ENCODE assay signal across 13 cellular contexts in the genomic region with DNA sequence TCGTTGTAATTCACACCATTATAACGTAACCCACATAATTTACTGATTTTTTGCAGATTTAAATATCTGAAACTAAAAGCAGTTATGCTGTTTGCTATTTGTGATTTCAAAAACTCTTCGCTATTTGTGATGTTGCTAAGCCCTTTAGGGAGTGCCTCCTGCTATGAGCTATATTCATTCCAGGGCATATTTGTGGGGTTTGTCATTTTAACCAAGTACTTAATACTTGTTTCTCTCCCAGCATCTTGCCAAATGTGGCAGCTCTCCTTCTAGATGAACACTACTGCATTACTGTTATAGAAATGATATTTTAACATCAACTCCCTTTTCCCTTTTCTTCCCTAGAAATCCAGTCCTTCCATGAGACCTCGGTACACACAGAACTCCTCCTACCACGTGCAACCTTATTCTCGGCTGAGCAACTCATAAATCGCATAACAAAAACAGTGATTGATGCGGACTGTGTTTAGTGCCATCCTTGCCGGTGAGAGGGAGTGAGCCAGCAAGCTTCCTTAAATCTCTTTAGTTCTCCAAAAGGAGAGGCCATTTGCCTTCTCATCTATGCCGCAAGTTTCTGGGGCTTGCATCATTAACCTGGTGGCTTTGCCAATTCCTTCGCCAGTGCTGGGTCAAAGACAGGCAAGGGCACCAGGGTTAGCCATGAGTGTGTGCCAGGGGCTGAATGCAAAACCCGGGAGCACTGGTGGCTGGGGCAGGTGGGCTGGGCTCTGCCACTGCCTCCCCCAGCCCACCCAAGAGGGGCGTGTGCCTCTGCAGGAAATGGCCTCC. TPM values are rescaled to one million over a fixed set of nuclear protein-coding genes. Genes with fewer than 3 reads are reported as not detected.
DNase-seq lines count a peak whose midpoint lies in the region; ATAC-seq and TF ChIP-seq lines count a peak whose summit lies in the region.
"Had no signal": no experiment of that assay in that cellular context is flagged by ENCODE, and none has a peak within 500 bp of the region (broad histone marks: within the 10 kb centered on the region; RNA-seq: fewer than 3 reads in every experiment).

No MANE protein-coding gene starts in this region.

- no peaks in the 10 kb centered on the region for H3K9me3 ChIP-seq in left ventricle myocardium inferior (replicated peaks)
- no peaks in the 10 kb centered on the region for H3K9me3 ChIP-seq in breast epithelium
- H3K9me3 ChIP-seq in mucosa of rectum (ENCODE audit: control insufficient read depth in 2 of 2, low read length in 2 of 2): no peaks in the 10 kb centered on the region
- H3K9me3 ChIP-seq: BLaER1, thyroid gland had no signal

- H3K27ac ChIP-seq in left ventricle myocardium inferior (replicated peaks): no peak overlapping the region
- H3K27ac ChIP-seq in breast epithelium: peak overlapping the region; percentile 36 to 61
- peak overlapping the region; percentile 12 to 52 for H3K27ac ChIP-seq in mucosa of rectum (ENCODE audit: low read depth in 2 of 2, low read length in 2 of 2)
- H3K27ac ChIP-seq: BLaER1 had no signal

- peak overlapping the region in 1 of 2 donors; percentile 8 for H3K9ac ChIP-seq in mucosa of rectum (ENCODE audit: low read depth in 1 of 2, low read length in 2 of 2)
- H3K9ac ChIP-seq: BLaER1 had no signal

- no peaks in the 10 kb centered on the region for H3K27me3 ChIP-seq in left ventricle myocardium inferior (ENCODE audit: low read depth)
- H3K27me3 ChIP-seq in breast epithelium: no peaks in the 10 kb centered on the region
- H3K27me3 ChIP-seq in mucosa of rectum (ENCODE audit: control insufficient read depth in 2 of 2, insufficient read depth in 2 of 2, low read length in 2 of 2): no peaks in the 10 kb centered on the region
- H3K27me3 ChIP-seq: BLaER1, thyroid gland had no signal

- H3K4me3 ChIP-seq in left ventricle myocardium inferior (no peak overlapping the region), breast epithelium (no peak overlapping the region), mucosa of rectum (ENCODE audit: low read length in 2 of 2) (no peak overlapping the region)
- H3K4me3 ChIP-seq: BLaER1, thyroid gland had no signal

- peaks cover 10% of the 10 kb centered on the region for H3K4me1 ChIP-seq in left ventricle myocardium inferior
- H3K4me1 ChIP-seq in breast epithelium: no peaks in the 10 kb centered on the region
- H3K4me1 ChIP-seq in mucosa of rectum (ENCODE audit: control insufficient read depth in 2 of 2, insufficient read depth in 2 of 2, low read length in 2 of 2): peaks cover 0 to 4% of the 10 kb centered on the region in 2 donors

- DNase-seq in left cardiac atrium: no peak
- no peak for DNase-seq in left ventricle myocardium inferior
- no peak for DNase-seq in breast epithelium (ENCODE audit: low spot score in 2 of 2)
- no peak for DNase-seq in NCI-H510A (lab: John Stamatoyannopoulos, UW)
- DNase-seq in middle frontal gyrus (ENCODE audit: extremely low spot score, low spot score): no peak
- DNase-seq: NCI-H345, thyroid gland had no signal

- intact Hi-C loops in left cardiac atrium (cut with DNase I) (no loop called here), left ventricle myocardium inferior (cut with micrococcal nuclease) (no loop called here), breast epithelium (cut with DNase I; ENCODE audit: low total_unique reads) (no loop called here)

- H3K36me3 ChIP-seq in left ventricle myocardium inferior: no peaks in the 10 kb centered on the region
- H3K36me3 ChIP-seq in breast epithelium: no peaks in the 10 kb centered on the region
- no peaks in the 10 kb centered on the region for H3K36me3 ChIP-seq in mucosa of rectum (ENCODE audit: control insufficient read depth in 2 of 2, insufficient read depth in 2 of 2, low read length in 2 of 2)
- H3K36me3 ChIP-seq: BLaER1, thyroid gland had no signal

- peak; percentile 62 to 82 for ATAC-seq in left cardiac atrium
- no peak for ATAC-seq in GM19463 (IDR thresholded peaks at IDR 0.05; ENCODE audit: unreplicated experiment)
- ATAC-seq in HG02938 (IDR thresholded peaks at IDR 0.05; ENCODE audit: unreplicated experiment): no peak

- TF ChIP-seq CTCF in left ventricle myocardium inferior (IDR thresholded peaks at IDR 0.05; ENCODE audit: borderline replicate concordance) (no peak), breast epithelium (IDR thresholded peaks at IDR 0.05) (no peak)

- no peak for TF ChIP-seq POLR2A in breast epithelium (IDR thresholded peaks at IDR 0.05)

RNA-seq across cellular contexts. Expression of a gene that starts 33.4 kb away (rescaled TPM):
- total RNA-seq in left cardiac atrium: 10 to 100 TPM; 10.5 to 11.5 TPM
- 6.1 TPM for total RNA-seq in left ventricle myocardium inferior
- 10 to 100 TPM in 1 of 3 donors, 1 to 10 TPM in 2; 6.1 to 16.2 (median 9.2) TPM for total RNA-seq in breast epithelium

RNA-seq across cellular contexts. Expression of a gene that starts 58.6 kb away (rescaled TPM):
- total RNA-seq in left cardiac atrium (not detected), left ventricle myocardium inferior (not detected), breast epithelium (under 1 TPM in 2 of 3 donors, not detected in 1; 0.16 to 0.33 TPM)
- total RNA-seq: endothelial cell of umbilical vein, pulmonary artery endothelial cell had no signal

Comparison
In these comparisons a context has a peak if more than half of its experiments do, and no peak if none do; other contexts are left out.
1. ATAC-seq: peak in left cardiac atrium (2 of 2); none in GM19463 (single experiment) and HG02938 (single experiment).